ENCODE assay signal across 17 cellular contexts in the genomic region with DNA sequence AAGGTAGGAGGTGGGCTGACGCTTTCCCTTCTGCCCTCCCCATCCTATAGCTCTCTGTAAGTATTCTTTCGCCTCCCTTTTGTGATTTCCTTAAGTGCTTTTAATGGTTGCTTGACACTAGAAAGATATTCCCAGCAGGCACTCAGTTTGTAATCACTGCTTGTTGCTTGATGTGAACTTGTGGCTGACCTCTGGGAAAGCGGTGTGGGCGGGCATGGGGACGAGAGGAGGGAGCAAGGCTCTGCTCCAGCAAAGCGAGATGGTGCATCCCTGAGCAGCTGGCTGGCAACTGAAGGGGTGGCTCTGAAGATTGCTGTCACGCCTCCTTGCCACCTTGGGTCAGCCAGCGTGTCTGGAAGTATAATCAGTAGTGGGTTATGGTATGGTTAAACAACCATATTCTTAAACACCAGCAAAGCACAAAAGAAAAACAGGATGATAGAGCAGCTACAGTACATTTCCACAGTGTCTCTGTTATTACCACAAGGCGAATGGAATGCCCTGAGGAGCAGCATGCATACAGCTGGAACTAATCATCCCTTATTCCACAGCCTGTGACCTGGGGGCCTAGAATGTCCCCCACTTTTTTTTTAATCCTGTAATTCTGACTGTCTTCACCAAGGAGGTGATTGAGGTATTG.
DNase-seq lines count a peak whose midpoint lies in the region; ATAC-seq and TF ChIP-seq lines count a peak whose summit lies in the region.
"Had no signal": no experiment of that assay in that cellular context is flagged by ENCODE, and none has a peak within 500 bp of the region (broad histone marks: within the 10 kb centered on the region; RNA-seq: fewer than 3 reads in every experiment).

No MANE protein-coding gene starts in this region.

- no peaks in the 10 kb centered on the region for H3K36me3 ChIP-seq in left ventricle myocardium inferior
- H3K36me3 ChIP-seq: Peyer's patch, thyroid gland had no signal

- no peak overlapping the region for H3K27ac ChIP-seq in right cardiac atrium (ENCODE audit: low read length)
- no peak overlapping the region for H3K27ac ChIP-seq in left ventricle myocardium inferior (replicated peaks)
- H3K27ac ChIP-seq: Peyer's patch, psoas muscle, thyroid gland had no signal

- no peaks in the 10 kb centered on the region for H3K9me3 Mint-ChIP-seq in activated CD4-positive, alpha-beta T cell treated with anti-CD3 and anti-CD28 coated beads, Interleukin-2, amount 10 ng/mL, durations not matched to agents 24 days and 14 days
- H3K9me3 Mint-ChIP-seq: activated T-cell treated with anti-CD3 and anti-CD28 coated beads, Interleukin-2, amount 50 U/mL, for 4 hours had no signal

- H3K27me3 ChIP-seq in right cardiac atrium (ENCODE audit: control insufficient read depth, insufficient read depth): no peaks in the 10 kb centered on the region
- no peaks in the 10 kb centered on the region for H3K27me3 ChIP-seq in left ventricle myocardium inferior (ENCODE audit: low read depth)
- H3K27me3 ChIP-seq: Peyer's patch, thyroid gland had no signal

- no peak overlapping the region for H3K4me3 ChIP-seq in right cardiac atrium (ENCODE audit: low read length)
- H3K4me3 ChIP-seq in left ventricle myocardium inferior: no peak overlapping the region
- H3K4me3 ChIP-seq in astrocyte of the spinal cord (ENCODE audit: low read depth, low read length): no peak overlapping the region
- H3K4me3 ChIP-seq: Peyer's patch, psoas muscle, thyroid gland had no signal

- DNase-seq in right cardiac atrium (peak in 2 of 3 donors; percentile 44 to 53), left ventricle myocardium inferior (no peak), astrocyte of the spinal cord (ENCODE audit: low read depth, low spot score) (peak; percentile 52), iris pigment epithelial cell (ENCODE audit: low read depth) (peak; percentile 56), HUDEP-2 (lab: John Stamatoyannopoulos, UW; ENCODE audit: unreplicated experiment in 76 of 76) (no peak)
- DNase-seq in activated CD4-positive, alpha-beta T cell treated with anti-CD3 and anti-CD28 coated beads, Interleukin-2, amount 10 ng/mL, durations not matched to agents 24 days and 14 days: no peak
- DNase-seq: activated CD4-positive, alpha-beta T cell treated with anti-CD3 and anti-CD28 coated beads for 4 hours; activated T-cell treated with anti-CD3 and anti-CD28 coated beads, Interleukin-2, amount 50 U/mL, for 4 hours; DMS53; NCI-H1092; NCI-H510A treated with DMSO at 0.1 percent for 48 hours; Peyer's patch; psoas muscle; T-helper 2 cell; thyroid gland had no signal

- 55% methylated on average over 9 of the region's 9 CpGs for whole genome bisulfite sequencing in right cardiac atrium

- H3K36me3 Mint-ChIP-seq in activated CD4-positive, alpha-beta T cell treated with anti-CD3 and anti-CD28 coated beads, Interleukin-2, amount 10 ng/mL, durations not matched to agents 24 days and 14 days (ENCODE audit: low read depth): no peaks in the 10 kb centered on the region

- no peak overlapping the region for H3K27ac Mint-ChIP-seq in activated CD4-positive, alpha-beta T cell treated with anti-CD3 and anti-CD28 coated beads, Interleukin-2, amount 10 ng/mL, durations not matched to agents 24 days and 14 days

- ATAC-seq in right cardiac atrium (no peak), HG02870 (IDR thresholded peaks at IDR 0.05; ENCODE audit: unreplicated experiment) (no peak), HG02623 (IDR thresholded peaks at IDR 0.05; ENCODE audit: unreplicated experiment) (no peak)
- ATAC-seq: activated T-cell treated with anti-CD3 and anti-CD28 coated beads, Interleukin-2, amount 50 U/mL, for 4 hours; psoas muscle had no signal

- in situ Hi-C loops in astrocyte of the spinal cord (cut with HindIII; ENCODE audit: low sequenced_read_pairs): no loop called here

- H3K4me1 ChIP-seq in right cardiac atrium (ENCODE audit: control insufficient read depth, insufficient read depth, low read length) (peaks cover 11% of the 10 kb centered on the region), left ventricle myocardium inferior (peaks cover 59% of the 10 kb centered on the region)
- H3K4me1 ChIP-seq: Peyer's patch had no signal

- no peaks in the 10 kb centered on the region for H3K27me3 Mint-ChIP-seq in activated CD4-positive, alpha-beta T cell treated with anti-CD3 and anti-CD28 coated beads, Interleukin-2, amount 10 ng/mL, durations not matched to agents 24 days and 14 days

- no peak overlapping the region for H3K4me3 Mint-ChIP-seq in activated CD4-positive, alpha-beta T cell treated with anti-CD3 and anti-CD28 coated beads, Interleukin-2, amount 10 ng/mL, durations not matched to agents 24 days and 14 days
- H3K4me3 Mint-ChIP-seq: activated T-cell treated with anti-CD3 and anti-CD28 coated beads, Interleukin-2, amount 50 U/mL, for 4 hours had no signal

- intact Hi-C loops in right cardiac atrium (cut with DNase I) (no loop called here), left ventricle myocardium inferior (cut with micrococcal nuclease) (no loop called here)
- intact Hi-C loops in activated CD4-positive, alpha-beta T cell treated with anti-CD3 and anti-CD28 coated beads, Interleukin-2, amount 10 ng/mL, durations not matched to agents 24 days and 14 days (cut with micrococcal nuclease): no loop called here

- TF ChIP-seq CTCF in left ventricle myocardium inferior (IDR thresholded peaks at IDR 0.05; ENCODE audit: borderline replicate concordance) (no peak), astrocyte of the spinal cord (IDR thresholded peaks at IDR 0.05; ENCODE audit: low read depth, low read length) (no peak)

- H3K4me1 Mint-ChIP-seq in activated CD4-positive, alpha-beta T cell treated with anti-CD3 and anti-CD28 coated beads, Interleukin-2, amount 10 ng/mL, durations not matched to agents 24 days and 14 days: peaks cover 21% of the 10 kb centered on the region

- no peaks in the 10 kb centered on the region for H3K9me3 ChIP-seq in right cardiac atrium (ENCODE audit: control insufficient read depth, low read length)
- no peaks in the 10 kb centered on the region for H3K9me3 ChIP-seq in left ventricle myocardium inferior (replicated peaks)
- H3K9me3 ChIP-seq: Peyer's patch, psoas muscle, thyroid gland had no signal

Comparison
In these comparisons a context has a peak if more than half of its experiments do, and no peak if none do; other contexts are left out.
1. DNase-seq: peak in right cardiac atrium (2 of 3), astrocyte of the spinal cord (single experiment) and iris pigment epithelial cell (single experiment); none in left ventricle myocardium inferior (single experiment), HUDEP-2 (0 of 76) and activated CD4-positive, alpha-beta T cell treated with anti-CD3 and anti-CD28 coated beads, Interleukin-2, amount 10 ng/mL, durations not matched to agents 24 days and 14 days (single experiment).